In genomic region chr22:28985581-28986290, GRCh38 we compare ENCODE assay signal across 23 cellular contexts.
"Had no signal": no experiment of that assay in that cellular context is flagged by ENCODE, and none has a peak within 500 bp of the region (broad histone marks: within the 10 kb centered on the region; RNA-seq: fewer than 3 reads in every experiment).

No MANE protein-coding gene starts in this region.

- H3K27ac ChIP-seq: breast epithelium, colonic mucosa, esophagus muscularis mucosa, gastroesophageal sphincter, sigmoid colon, VCaP had no signal

- H3K9me3 ChIP-seq: colonic mucosa, esophagus muscularis mucosa, mucosa of descending colon, sigmoid colon had no signal

- H3K36me3 Mint-ChIP-seq: activated CD8-positive, alpha-beta memory T cell treated with anti-CD3 and anti-CD28 coated beads, Interleukin-2, amount 10 ng/mL, durations not matched to agents 7 days and 5 days; memory B cell had no signal

- H3K27ac Mint-ChIP-seq: activated CD4-positive, alpha-beta T cell treated with anti-CD3 and anti-CD28 coated beads, Interleukin-2, amount 10 ng/mL, durations not matched to agents 7 days and 5 days; activated CD8-positive, alpha-beta memory T cell treated with anti-CD3 and anti-CD28 coated beads, Interleukin-2, amount 10 ng/mL, durations not matched to agents 7 days and 5 days; activated CD8-positive, alpha-beta T cell treated with anti-CD3 and anti-CD28 coated beads for 36 hours; activated naive CD4-positive, alpha-beta T cell treated with anti-CD3 and anti-CD28 coated beads, Interleukin-2, amount 50 U/mL, for 72 hours; activated T-helper 1 cell treated with anti-CD3 and anti-CD28 coated beads, Interleukin-12 subunit alpha, Interleukin-12 subunit beta, Interleukin-2, Interleukin-4 antibody, amounts not matched to agents 30 ng/mL and 10 ng/mL and 1 ng/mL, durations not matched to agents 14 hours and 24 hours and 36 hours; effector memory CD8-positive, alpha-beta T cell; memory B cell; naive B cell had no signal

- DNase-seq: activated CD4-positive, alpha-beta T cell treated with anti-CD3 and anti-CD28 coated beads, Interleukin-2, amount 10 ng/mL, durations not matched to agents 7 days and 5 days; activated CD4-positive, CD25-positive, alpha-beta regulatory T cell treated with anti-CD3 and anti-CD28 coated beads, Interleukin-2, amount 50 U/mL, for 72 hours; activated CD8-positive, alpha-beta memory T cell treated with anti-CD3 and anti-CD28 coated beads, Interleukin-2, amount 10 ng/mL, durations not matched to agents 7 days and 5 days; activated CD8-positive, alpha-beta T cell treated with anti-CD3 and anti-CD28 coated beads for 36 hours; activated gamma-delta T cell treated with Interleukin-2 at 50 U/mL for 16 hours; aorta; colonic mucosa; dorsolateral prefrontal cortex; effector memory CD8-positive, alpha-beta T cell; head of caudate nucleus; mucosa of descending colon; naive B cell; sigmoid colon; stimulated activated CD4-positive, alpha-beta T cell treated with anti-CD3 and anti-CD28 coated beads, Interleukin-4, amount 100 ng/mL, for 1 hour; stimulated activated naive CD4-positive, alpha-beta T cell; T-helper 2 cell had no signal

- H3K4me1 ChIP-seq: colonic mucosa had no signal

- H3K4me1 Mint-ChIP-seq: activated CD4-positive, alpha-beta T cell treated with anti-CD3 and anti-CD28 coated beads, Interleukin-2, amount 10 ng/mL, durations not matched to agents 7 days and 5 days; memory B cell; naive B cell had no signal

- H3K4me3 Mint-ChIP-seq: activated CD4-positive, alpha-beta T cell treated with anti-CD3 and anti-CD28 coated beads, Interleukin-2, amount 10 ng/mL, durations not matched to agents 7 days and 5 days; activated CD8-positive, alpha-beta memory T cell treated with anti-CD3 and anti-CD28 coated beads, Interleukin-2, amount 10 ng/mL, durations not matched to agents 7 days and 5 days; activated CD8-positive, alpha-beta T cell treated with anti-CD3 and anti-CD28 coated beads for 36 hours; activated T-helper 1 cell treated with anti-CD3 and anti-CD28 coated beads, Interleukin-12 subunit alpha, Interleukin-12 subunit beta, Interleukin-2, Interleukin-4 antibody, amounts not matched to agents 30 ng/mL and 10 ng/mL and 1 ng/mL, durations not matched to agents 14 hours and 24 hours and 36 hours; effector memory CD8-positive, alpha-beta T cell; memory B cell; naive B cell had no signal

- H3K27me3 ChIP-seq: breast epithelium, colonic mucosa, dorsolateral prefrontal cortex, esophagus muscularis mucosa, gastroesophageal sphincter, sigmoid colon had no signal

- H3K4me3 ChIP-seq: breast epithelium, colonic mucosa, dorsolateral prefrontal cortex, esophagus muscularis mucosa, gastroesophageal sphincter, mucosa of descending colon, sigmoid colon had no signal

- H3K36me3 ChIP-seq: breast epithelium, colonic mucosa, gastroesophageal sphincter, sigmoid colon had no signal
